ENCODE assay signal across 1 cellular context in the genomic region with DNA sequence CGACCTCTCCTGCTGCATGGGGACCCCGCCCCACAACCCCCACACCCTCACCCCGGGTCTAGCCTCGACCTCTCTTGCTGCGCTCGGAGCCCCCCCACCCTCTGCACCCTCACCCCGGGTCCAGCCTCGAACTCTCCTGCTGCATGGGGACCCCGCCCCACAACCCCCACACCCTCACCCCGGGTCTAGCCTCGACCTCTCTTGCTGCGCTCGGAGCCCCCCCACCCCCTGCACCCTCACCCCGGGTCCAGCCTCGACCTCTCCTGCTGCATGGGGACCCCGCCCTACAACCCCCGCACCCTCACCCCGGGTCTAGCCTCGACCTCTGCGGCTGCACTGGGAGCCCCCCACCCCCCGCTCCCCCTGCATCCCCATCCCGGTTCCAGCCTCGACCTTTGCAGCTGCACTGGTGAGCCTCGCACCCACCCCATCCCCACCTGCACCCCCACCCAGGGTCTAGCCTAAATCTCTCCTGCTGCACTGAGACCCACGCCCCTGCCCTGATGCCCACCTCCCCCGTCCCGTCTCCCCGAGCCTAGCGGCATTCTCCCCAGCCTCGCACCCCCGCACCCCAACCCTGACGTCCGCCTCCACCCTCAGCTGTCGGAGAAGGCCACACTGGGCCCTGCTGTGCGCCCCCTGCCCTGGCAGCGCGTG.
TF ChIP-seq lines count a peak whose summit lies in the region.

No MANE protein-coding gene starts in this region.

TF ChIP-seq in GM12878, 131 proteins besides CTCF, POLR2A, EP300 and RAD21:
- TF ChIP-seq DPF2 (IDR thresholded peaks at IDR 0.05) (0 out of 2 replicates have a peak, but pooled peaks have one; percentile 28), CBX3 (IDR thresholded peaks at IDR 0.05; ENCODE audit: borderline replicate concordance, low read depth) (no peak)
